ENCODE assay signal across 15 cellular contexts in the genomic region with DNA sequence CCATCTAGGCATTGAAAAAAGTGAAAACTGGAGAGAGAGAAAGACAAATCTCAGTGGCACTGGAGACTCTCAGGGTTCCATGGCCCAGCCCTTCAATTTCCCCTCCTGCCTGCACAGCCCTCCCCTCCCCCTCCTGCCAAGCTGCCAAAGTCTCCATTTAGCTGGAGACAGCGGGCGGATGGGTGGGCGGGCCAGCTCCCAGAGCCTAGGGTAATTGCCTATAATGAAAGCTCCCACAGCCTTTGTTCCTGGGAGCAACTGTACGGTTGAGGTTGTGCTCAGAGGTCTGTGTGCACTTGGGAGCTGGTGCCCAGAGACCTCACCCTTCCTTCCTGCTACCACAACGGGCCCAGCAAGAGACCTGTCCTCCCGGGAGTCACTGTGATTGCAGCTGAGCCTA.
DNase-seq lines count a peak whose midpoint lies in the region; ATAC-seq, FAIRE-seq and TF ChIP-seq lines count a peak whose summit lies in the region.
"Had no signal": no experiment of that assay in that cellular context is flagged by ENCODE, and none has a peak within 500 bp of the region (broad histone marks: within the 10 kb centered on the region; RNA-seq: fewer than 3 reads in every experiment).

No MANE protein-coding gene starts in this region.

- CTCF ChIA-PET in A673 (lab: Charles Lee): interaction anchor here (0.7 kb wide), 1 partner anchor 36 kb away, joined by 3 read pairs; no protein-coding TSS in a partner anchor

- H3K36me3 ChIP-seq in A673 (ENCODE audit: insufficient read depth, low read length, poor library complexity, severe bottlenecking) (no peaks in the 10 kb centered on the region), prostate gland (no peaks in the 10 kb centered on the region), pancreas (no peaks in the 10 kb centered on the region)

- H3K4me3 ChIP-seq in A673 (ENCODE audit: low read depth, low read length, poor library complexity, severe bottlenecking): no peak overlapping the region
- H3K4me3 ChIP-seq in prostate gland: no peak overlapping the region
- no peak overlapping the region for H3K4me3 ChIP-seq in pancreas

- H3K36me3 Mint-ChIP-seq in HFFc6 (ENCODE audit: low read depth): peaks cover 41% of the 10 kb centered on the region

- peaks cover 85% of the 10 kb centered on the region for H3K4me1 Mint-ChIP-seq in HFFc6 (ENCODE audit: low read depth)

- TF ChIP-seq CTCF in A673 (conservative IDR thresholded peaks at IDR 0.05; ENCODE audit: low read depth, low read length): no peak
- no peak for TF ChIP-seq CTCF in HFFc6 (IDR thresholded peaks at IDR 0.05)
- TF ChIP-seq CTCF in prostate gland (IDR thresholded peaks at IDR 0.05): no peak
- no peak for TF ChIP-seq CTCF in pancreas (IDR thresholded peaks at IDR 0.05)

- no peaks in the 10 kb centered on the region for H3K9me3 Mint-ChIP-seq in HFFc6

- H3K4me3 Mint-ChIP-seq in HFFc6: no peak overlapping the region

- H3K27me3 ChIP-seq in A673 (replicated peaks; ENCODE audit: insufficient read depth, low read depth, low read length, poor library complexity): no peaks in the 10 kb centered on the region
- H3K27me3 ChIP-seq in prostate gland (replicated peaks; ENCODE audit: insufficient read depth): no peaks in the 10 kb centered on the region
- H3K27me3 ChIP-seq in pancreas: no peaks in the 10 kb centered on the region

- H3K9me3 ChIP-seq in A673 (ENCODE audit: low read depth, low read length, poor library complexity, severe bottlenecking) (no peaks in the 10 kb centered on the region), prostate gland (no peaks in the 10 kb centered on the region), pancreas (no peaks in the 10 kb centered on the region)

- peak overlapping the region; percentile 45; the same call in 1 of the 2 replicates for H3K27ac Mint-ChIP-seq in HFFc6

- H3K27me3 Mint-ChIP-seq in HFFc6 (ENCODE audit: insufficient read depth): no peaks in the 10 kb centered on the region; the same call in 1 of the 2 replicates

- WGBS in prostate gland: 49% methylated on average over 6 of the region's 6 CpGs
- 77 to 80% methylated on average over 6 of the region's 6 CpGs for WGBS in pancreas, 2 donors

- DNase-seq in A673 (ENCODE audit: low spot score) (peak; percentile 62), HFFc6 (no peak), NCI-H2227 treated with DMSO at 0.1 percent for 48 hours (lab: John Stamatoyannopoulos, UW) (peak; percentile 95), left ventricle myocardium superior (no peak), prostate gland (ENCODE audit: low spot score) (no peak), activated gamma-delta T cell (lab: John Stamatoyannopoulos, UW) (no peak), pancreas (no peak)
- DNase-seq: activated naive CD4-positive, alpha-beta T cell treated with anti-CD3 and anti-CD28 coated beads, Interleukin-2, amount 50 U/mL, for 16 hours; effector memory CD4-positive, alpha-beta T cell; Karpas-422; mammary epithelial cell; stimulated activated naive CD8-positive, alpha-beta T cell treated with anti-CD3 and anti-CD28 coated beads, Interleukin-15, Interleukin-2, amounts not matched to agents 100 U/mL and 50 U/mL, for 24 hours; SW 1271 had no signal

- no TSS peak for BruUV-seq in A673 (replicated peaks; lab: Mats Ljungman, UMichigan)

- intact Hi-C loops in A673 (cut with micrococcal nuclease; ENCODE audit: unreplicated experiment): no loop called here
- intact Hi-C loops in left ventricle myocardium superior (cut with micrococcal nuclease): no loop called here
- intact Hi-C loops in prostate gland (cut with DNase I): no loop called here
- intact Hi-C loops in pancreas (cut with DNase I): no loop called here

- ATAC-seq in left ventricle myocardium superior (peak; percentile 4), GM19397 (IDR thresholded peaks at IDR 0.05; ENCODE audit: unreplicated experiment) (no peak), pancreas (no peak)
- ATAC-seq: Panc1; stimulated activated naive CD8-positive, alpha-beta T cell treated with anti-CD3 and anti-CD28 coated beads, Interleukin-15, Interleukin-2, amounts not matched to agents 100 U/mL and 50 U/mL, for 24 hours had no signal

- FAIRE-seq in pancreas (lab: Jason Lieb, UNC): no peak

- POLR2A ChIA-PET in A673 (lab: Charles Lee; ENCODE audit: low non-redundant PET): no interaction called here

- H3K27ac ChIP-seq in A673 (ENCODE audit: low read depth, low read length, poor library complexity, severe bottlenecking) (no peak overlapping the region), prostate gland (no peak overlapping the region), pancreas (no peak overlapping the region)

- H3K4me1 ChIP-seq in A673 (ENCODE audit: insufficient read depth, low read length, poor library complexity, severe bottlenecking) (peaks cover 14% of the 10 kb centered on the region), prostate gland (replicated peaks) (no peaks in the 10 kb centered on the region), pancreas (no peaks in the 10 kb centered on the region)

- TF ChIP-seq POLR2A in prostate gland (IDR thresholded peaks at IDR 0.05): no peak

Comparison
In these comparisons a context has a peak if more than half of its experiments do, and no peak if none do; other contexts are left out.
1. DNase-seq: peak in A673 (single experiment) and NCI-H2227 treated with DMSO at 0.1 percent for 48 hours (single experiment); none in HFFc6 (single experiment), left ventricle myocardium superior (single experiment), prostate gland (single experiment), activated gamma-delta T cell (single experiment) and pancreas (0 of 6).